In the genomic region with DNA sequence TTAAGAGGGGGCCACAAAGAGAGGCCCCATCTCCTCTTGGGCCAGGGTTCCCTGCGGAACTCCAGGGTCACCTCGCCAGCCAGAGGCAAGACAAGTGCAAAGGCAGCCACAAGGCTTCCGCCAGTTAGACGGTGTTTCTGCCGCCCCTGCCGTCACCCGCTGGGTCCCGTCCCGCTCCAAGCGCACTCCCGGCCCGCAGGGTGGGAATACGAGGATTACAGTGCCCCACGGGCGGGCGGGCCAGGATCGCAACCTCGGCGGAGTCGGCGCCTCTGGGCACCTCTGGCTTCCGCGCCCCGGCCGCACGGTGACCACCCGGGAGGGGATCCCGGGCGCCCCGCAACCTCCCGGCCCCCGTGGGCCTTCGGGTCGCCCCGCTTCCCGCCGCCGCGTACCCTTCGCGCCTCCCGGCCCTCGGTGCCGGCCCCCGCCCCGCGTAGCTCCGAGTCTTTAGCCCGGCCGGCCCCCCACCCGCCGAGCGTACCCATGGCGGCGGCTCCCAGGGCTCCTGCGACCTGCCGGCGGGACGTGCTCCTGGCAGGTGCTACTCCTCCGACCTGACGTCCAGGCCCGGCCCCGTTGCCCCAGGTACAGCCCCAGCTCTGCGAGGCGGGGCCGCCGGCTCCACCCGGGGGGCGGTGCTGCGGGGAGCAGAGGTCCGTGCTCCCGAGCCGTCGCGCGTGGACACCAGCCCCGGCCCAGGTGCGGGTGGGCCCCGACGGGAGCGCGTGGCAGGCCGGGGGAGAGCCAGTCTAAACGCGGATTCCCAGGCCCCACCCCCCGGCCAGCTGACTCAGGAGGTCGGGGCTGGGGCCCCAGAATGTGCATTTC, we compare ENCODE assay signal across 8 cellular contexts. TPM values are rescaled to one million over a fixed set of nuclear protein-coding genes. Genes with fewer than 3 reads are reported as not detected.
A peak's percentile ranks its signal among the peaks of the same experiment; 100 is the strongest.
DNase-seq lines count a peak whose midpoint lies in the region; ATAC-seq and TF ChIP-seq lines count a peak whose summit lies in the region.
"Had no signal": no experiment of that assay in that cellular context is flagged by ENCODE, and none has a peak within 500 bp of the region (broad histone marks: within the 10 kb centered on the region; RNA-seq: fewer than 3 reads in every experiment).

Gene SLC15A1 (minus strand): TSS at position 562 of the 831 bp plus-strand sequence. CDS start 74 bp downstream, at position 488.

- H3K27me3 Mint-ChIP-seq in stimulated activated memory B cell treated with anti-CD40 and anti-IgM and Interleukin-4, amounts not matched to agents 10 μg/mL and 1 μg/mL and 100 μg/mL, for 72 hours = peaks cover 59% of the 10 kb centered on the region

- peak within 1 kb of the TSS; percentile 74 for H2AFZ ChIP-seq in IMR-90 (replicated peaks; ENCODE audit: low read length, poor library complexity)

- dilution Hi-C loops in IMR-90 (cut with HindIII; ENCODE audit: low sequenced_read_pairs, unreplicated experiment) = no loop called here

- H3K4me1 Mint-ChIP-seq in stimulated activated memory B cell treated with anti-CD40 and anti-IgM and Interleukin-4, amounts not matched to agents 10 μg/mL and 1 μg/mL and 100 μg/mL, for 72 hours = no peaks in the 10 kb centered on the region

- intact Hi-C loops in IMR-90 (cut with micrococcal nuclease) = no loop called here
- intact Hi-C loops in body of pancreas (cut with DNase I) = no loop called here

- peak within 1 kb of the TSS; percentile 8; the same call in 1 of the 2 replicates for H3K4me2 ChIP-seq in IMR-90 (ENCODE audit: low read depth, low read length)
- H3K4me2 ChIP-seq: KMS-11 had no signal

- ATAC-seq in IMR-90 (ENCODE audit: low read depth) (peak; percentile 44), body of pancreas (peak; percentile 66), HG03095 (IDR thresholded peaks at IDR 0.05; ENCODE audit: unreplicated experiment) (no peak), HG02852 (IDR thresholded peaks at IDR 0.05; ENCODE audit: unreplicated experiment) (no peak)
- peak; percentile 40 for ATAC-seq in stimulated activated memory B cell treated with anti-CD40 and anti-IgM and Interleukin-4, amounts not matched to agents 10 μg/mL and 1 μg/mL and 100 μg/mL, for 72 hours

- no peak within 1 kb of the TSS for H3K9ac ChIP-seq in IMR-90 (ENCODE audit: low read depth, low read length)
- H3K9ac ChIP-seq: KMS-11 had no signal

- H3K4me1 ChIP-seq in IMR-90 (ENCODE audit: control insufficient read depth, insufficient read depth, low read length) = no peaks in the 10 kb centered on the region; the same call in 1 of the 2 replicates
- peaks cover 15% of the 10 kb centered on the region for H3K4me1 ChIP-seq in body of pancreas

- no peak within 1 kb of the TSS for H4K91ac ChIP-seq in IMR-90 (ENCODE audit: insufficient read depth, low read depth, low read length)

- peaks cover 9% of the 10 kb centered on the region for H3K9me3 ChIP-seq in IMR-90 (ENCODE audit: control insufficient read depth, insufficient read depth, low read length)
- no peaks in the 10 kb centered on the region for H3K9me3 ChIP-seq in body of pancreas

- H3K9me3 Mint-ChIP-seq in stimulated activated memory B cell treated with anti-CD40 and anti-IgM and Interleukin-4, amounts not matched to agents 10 μg/mL and 1 μg/mL and 100 μg/mL, for 72 hours = peaks cover 7% of the 10 kb centered on the region

- peak within 1 kb of the TSS; percentile 63 for H2BK5ac ChIP-seq in IMR-90 (ENCODE audit: low read depth, low read length, poor library complexity, severe bottlenecking)

- TF ChIP-seq RAD21 in IMR-90 (IDR thresholded peaks at IDR 0.05; ENCODE audit: low read length) = no peak

- no peak within 1 kb of the TSS; the same call in 1 of the 2 replicates for H3K4me3 ChIP-seq in IMR-90 (ENCODE audit: insufficient read depth, low read depth, low read length)
- peak within 1 kb of the TSS in 1 of 2 donors; percentile 3 for H3K4me3 ChIP-seq in body of pancreas

- H3K56ac ChIP-seq in IMR-90 (ENCODE audit: extremely low read depth, insufficient read depth, low read length) = no peak within 1 kb of the TSS

- no peaks in the 10 kb centered on the region for H3K79me1 ChIP-seq in IMR-90 (ENCODE audit: low read depth in 1 of 2, low read length in 2 of 2)

- H3K14ac ChIP-seq in IMR-90 (replicated peaks; ENCODE audit: low read depth, low read length) = no peak within 1 kb of the TSS

- H3K18ac ChIP-seq in IMR-90 (ENCODE audit: low read depth, low read length) = no peak within 1 kb of the TSS

- TF ChIP-seq POLR2A in IMR-90 (IDR thresholded peaks at IDR 0.05; ENCODE audit: low read depth, low read length) = no peak
- peak in 1 of 3 donors; percentile 30 for TF ChIP-seq POLR2A in body of pancreas (IDR thresholded peaks at IDR 0.05)

- no peak within 1 kb of the TSS for H2BK20ac ChIP-seq in IMR-90 (ENCODE audit: low read depth, low read length)

- in situ Hi-C loops in IMR-90 (cut with MboI; ENCODE audit: low sequenced_read_pairs) = no loop called here

- DNase-seq in IMR-90 (no peak), body of pancreas (peak; percentile 37 to 61 (median 46)), left kidney (ENCODE audit: low read depth, low spot score) (peak; percentile 70), T-helper 9 cell (no peak)

- no peak within 1 kb of the TSS for H2BK15ac ChIP-seq in IMR-90 (ENCODE audit: low read depth, low read length)

- no peaks in the 10 kb centered on the region for H3K9me1 ChIP-seq in IMR-90 (ENCODE audit: insufficient read depth, low read length)

- H2BK120ac ChIP-seq in IMR-90 (ENCODE audit: low read depth, low read length) = no peak within 1 kb of the TSS

- TF ChIP-seq CTCF in IMR-90 (conservative IDR thresholded peaks at IDR 0.05; ENCODE audit: low read depth, low read length) (no peak), body of pancreas (IDR thresholded peaks at IDR 0.05) (no peak)

- 4% methylated on average over 26 of the region's 87 CpGs; no CpG with 5 or more reads in 1 of the 2 experiments for WGBS in IMR-90 (ENCODE audit: extremely low coverage in 2 of 2, insufficient read length in 1 of 2), 2 experiments
- WGBS in body of pancreas, 2 donors = 2 to 11% methylated on average over 8 to 85 of the region's 87 CpGs

- H3K27ac Mint-ChIP-seq in stimulated activated memory B cell treated with anti-CD40 and anti-IgM and Interleukin-4, amounts not matched to agents 10 μg/mL and 1 μg/mL and 100 μg/mL, for 72 hours = no peak within 1 kb of the TSS

- H2AK5ac ChIP-seq in IMR-90 (ENCODE audit: low read depth, low read length) = no peak within 1 kb of the TSS

- no peak within 1 kb of the TSS for H2AK9ac ChIP-seq in IMR-90 (replicated peaks; ENCODE audit: low read depth, low read length, poor library complexity)

- peaks cover 7% of the 10 kb centered on the region for H3K36me3 Mint-ChIP-seq in stimulated activated memory B cell treated with anti-CD40 and anti-IgM and Interleukin-4, amounts not matched to agents 10 μg/mL and 1 μg/mL and 100 μg/mL, for 72 hours

- H3K27ac ChIP-seq in IMR-90 (ENCODE audit: insufficient read depth, low read length) = no peak within 1 kb of the TSS
- peak within 1 kb of the TSS in 3 of 4 donors; percentile 11 to 71 (median 43) for H3K27ac ChIP-seq in body of pancreas
- H3K27ac ChIP-seq: KMS-11 had no signal

- H4K20me1 ChIP-seq in IMR-90 (ENCODE audit: insufficient read depth, low read length) = no peaks in the 10 kb centered on the region

- BruUV-seq in IMR-90 (replicated peaks; lab: Mats Ljungman, UMichigan) = no TSS peak

- CTCF ChIA-PET in IMR-90 (lab: Yijun Ruan, JAX) = interaction anchor here (0.9 kb wide), 1 partner anchor 10 kb away, joined by 3 read pairs; no protein-coding TSS in a partner anchor

- H4K8ac ChIP-seq in IMR-90 (ENCODE audit: low read depth in 2 of 2, low read length in 2 of 2) = no peak within 1 kb of the TSS

- H3K4ac ChIP-seq in IMR-90 (ENCODE audit: low read depth, low read length) = no peak within 1 kb of the TSS

- 0 out of 2 replicates have a peak within 1 kb of the TSS, but pooled peaks have one; percentile 1 for H3K23ac ChIP-seq in IMR-90 (ENCODE audit: low read depth, low read length)

- no peak within 1 kb of the TSS for H4K5ac ChIP-seq in IMR-90 (ENCODE audit: low read depth, low read length)

- H3K36me3 ChIP-seq in IMR-90 (ENCODE audit: control insufficient read depth, insufficient read depth, low read length) (no peaks in the 10 kb centered on the region; the same call in 1 of the 2 replicates), body of pancreas (replicated peaks in 1 of 2; ENCODE audit: insufficient read depth in 1 of 2, low read depth in 2 of 2) (no peaks in the 10 kb centered on the region)

- POLR2A ChIA-PET in IMR-90 (lab: Charles Lee; ENCODE audit: unreplicated experiment) = no interaction called here

- no peak within 1 kb of the TSS for H3K4me3 Mint-ChIP-seq in stimulated activated memory B cell treated with anti-CD40 and anti-IgM and Interleukin-4, amounts not matched to agents 10 μg/mL and 1 μg/mL and 100 μg/mL, for 72 hours

- H3K27me3 ChIP-seq in IMR-90 (ENCODE audit: control insufficient read depth, insufficient read depth, low read length) (peaks cover 43% of the 10 kb centered on the region), body of pancreas (peaks cover 0 to 6% of the 10 kb centered on the region in 2 donors)

TF ChIP-seq in IMR-90, 13 proteins besides CTCF, POLR2A, EP300 and RAD21 (continues in another document):
- no peak for TF ChIP-seq SMC3 (IDR thresholded peaks at IDR 0.05; ENCODE audit: low read depth, low read length)
- no peak for TF ChIP-seq RCOR1 (IDR thresholded peaks at IDR 0.05; ENCODE audit: insufficient replicate concordance, low read length)
- no peak for TF ChIP-seq ELK1 (IDR thresholded peaks at IDR 0.05; ENCODE audit: borderline replicate concordance, low read depth, low read length)
- TF ChIP-seq MXI1 (IDR thresholded peaks at IDR 0.05; ENCODE audit: borderline replicate concordance, low read depth, low read length) = no peak
- no peak for TF ChIP-seq MAZ (IDR thresholded peaks at IDR 0.05; ENCODE audit: borderline replicate concordance, low read depth, low read length)
- TF ChIP-seq MAFK (IDR thresholded peaks at IDR 0.05; ENCODE audit: low read depth, low read length) = no peak
- TF ChIP-seq BHLHE40 (IDR thresholded peaks at IDR 0.05; ENCODE audit: low read depth, low read length) = no peak

RNA-seq across cellular contexts. Expression of gene SLC15A1, which starts in this region (rescaled TPM):
- total RNA-seq in IMR-90 (2012; rRNA removed) = not detected in 2 replicates
- not detected in 2 replicates for polyA plus RNA-seq in IMR-90 (2012; rRNA removed)
- not detected in 2 replicates for polyA plus RNA-seq in IMR-90 (2012; cell fraction: cytosol; rRNA removed)
- polyA plus RNA-seq in IMR-90 (2012; cell fraction: nucleus; rRNA removed; ENCODE audit: low replicate concordance) = not detected in 2 replicates
- total RNA-seq in body of pancreas = 10 to 100 TPM in 1 of 2 donors, 1 to 10 TPM in 1; 7.8 to 12.2 TPM

Comparison
In these comparisons a context has a peak if more than half of its experiments do, and no peak if none do; other contexts are left out.
1. Peak in ATAC-seq and H3K4me2 ChIP-seq in IMR-90; RNA of the gene not detected or under 1 TPM.
2. ATAC-seq: peak in body of pancreas (single experiment) and stimulated activated memory B cell treated with anti-CD40 and anti-IgM and Interleukin-4, amounts not matched to agents 10 μg/mL and 1 μg/mL and 100 μg/mL, for 72 hours (single experiment); none in HG03095 (single experiment) and HG02852 (single experiment).
3. DNase-seq: peak in body of pancreas (4 of 4) and left kidney (single experiment); none in IMR-90 (single experiment) and T-helper 9 cell (single experiment).